In genomic region chr10:48606530-48607355, GRCh38 we compare ENCODE assay signal across 7 cellular contexts. TPM values are rescaled to one million over a fixed set of nuclear protein-coding genes. Genes with fewer than 3 reads are reported as not detected.
A peak's percentile ranks its signal among the peaks of the same experiment; 100 is the strongest.
DNase-seq lines count a peak whose midpoint lies in the region; ATAC-seq and TF ChIP-seq lines count a peak whose summit lies in the region.

No MANE protein-coding gene starts in this region.

- no peak overlapping the region for H3K4me2 ChIP-seq in Karpas-422 (ENCODE audit: low read depth, low read length, poor library complexity, severe bottlenecking)

- no peaks in the 10 kb centered on the region for H3K9me3 ChIP-seq in adipocyte (ENCODE audit: control insufficient read depth, low read length)
- H3K9me3 ChIP-seq in right atrium auricular region, result no peaks in the 10 kb centered on the region
- no peaks in the 10 kb centered on the region for H3K9me3 ChIP-seq in Karpas-422 (ENCODE audit: low read length)

- no peaks in the 10 kb centered on the region for H3K27me3 ChIP-seq in adipocyte (replicated peaks; ENCODE audit: control insufficient read depth, insufficient read depth, low read length)
- no peaks in the 10 kb centered on the region for H3K27me3 ChIP-seq in right atrium auricular region
- no peaks in the 10 kb centered on the region; the same call in 1 of the 2 replicates for H3K27me3 ChIP-seq in Karpas-422 (ENCODE audit: low read length)

- H3K9ac ChIP-seq in adipocyte (ENCODE audit: low read length), result peak overlapping the region; percentile 4
- H3K9ac ChIP-seq in Karpas-422 (ENCODE audit: low read length), result no peak overlapping the region

- no peaks in the 10 kb centered on the region for H4K20me1 ChIP-seq in Karpas-422 (ENCODE audit: insufficient read depth, low read depth, low read length)

- H3K4me1 ChIP-seq in adipocyte (ENCODE audit: control insufficient read depth, insufficient read depth, low read length) (peaks cover 36% of the 10 kb centered on the region), right atrium auricular region (peaks cover 0 to 16% of the 10 kb centered on the region in 2 donors), Karpas-422 (ENCODE audit: low read length) (peaks cover 12% of the 10 kb centered on the region)

- TF ChIP-seq CTCF in right atrium auricular region (IDR thresholded peaks at IDR 0.05), result no peak

- no peaks in the 10 kb centered on the region for H3K9me2 ChIP-seq in Karpas-422 (replicated peaks; ENCODE audit: insufficient read depth, low read length)

- H3K27ac ChIP-seq in right atrium auricular region, result peak overlapping the region; percentile 60 to 78
- peak overlapping the region; percentile 57 for H3K27ac ChIP-seq in temporal lobe (ENCODE audit: low read depth, low read length)
- no peak overlapping the region for H3K27ac ChIP-seq in Karpas-422 (ENCODE audit: low read length)

- no peaks in the 10 kb centered on the region for H3K79me2 ChIP-seq in Karpas-422 (ENCODE audit: low read length)

- H3K4me3 ChIP-seq in adipocyte (ENCODE audit: low read length), result no peak overlapping the region
- H3K4me3 ChIP-seq in right atrium auricular region, result no peak overlapping the region
- H3K4me3 ChIP-seq in Karpas-422 (ENCODE audit: low read length), result no peak overlapping the region

- no peak overlapping the region for H2AFZ ChIP-seq in Karpas-422 (ENCODE audit: low read length)

- ATAC-seq in HG03565 (IDR thresholded peaks at IDR 0.05; ENCODE audit: unreplicated experiment), result no peak

- DNase-seq in HS-5 (ENCODE audit: low read depth), result peak; percentile 97
- DNase-seq in adipocyte (ENCODE audit: low read depth), result peak; percentile 96
- DNase-seq in right atrium auricular region (ENCODE audit: low spot score), result peak; percentile 79
- DNase-seq in NCI-H2029 treated with DMSO at 0.1 percent for 48 hours (lab: John Stamatoyannopoulos, UW), result no peak
- no peak for DNase-seq in Karpas-422

- H3K36me3 ChIP-seq in adipocyte (ENCODE audit: control insufficient read depth, insufficient read depth, low read length, severe bottlenecking) (no peaks in the 10 kb centered on the region), right atrium auricular region (no peaks in the 10 kb centered on the region), Karpas-422 (ENCODE audit: insufficient read depth, low read length) (no peaks in the 10 kb centered on the region)

RNA-seq across cellular contexts. Expression of gene ARHGAP22, which starts 1.9 kb away (rescaled TPM):
- total RNA-seq in right atrium auricular region (1 to 10 TPM; 1.8 to 5.7 TPM), temporal lobe (2.5 TPM)
- total RNA-seq in Karpas-422 (2014; rRNA removed; shearing (Covaris generic); ENCODE audit: low replicate concordance), result 0.07 and 6.1 TPM in 2 replicates

Comparison
In these comparisons a context has a peak if more than half of its experiments do, and no peak if none do; other contexts are left out.
1. DNase-seq: peak in HS-5 (single experiment), adipocyte (single experiment) and right atrium auricular region (single experiment); none in NCI-H2029 treated with DMSO at 0.1 percent for 48 hours (single experiment) and Karpas-422 (single experiment).